ENCODE assay signal across 1 cellular context in genomic region chr14:89340200-89340667, GRCh38.
TF ChIP-seq lines count a peak whose summit lies in the region.

No MANE protein-coding gene starts in this region.

TF ChIP-seq in A549, 52 proteins besides CTCF, POLR2A, EP300 and RAD21 (continued from another document):
- TF ChIP-seq FOXS1 (CRISPR knock-in tag; IDR thresholded peaks at IDR 0.05), result no peak
- no peak for TF ChIP-seq ELK1 (IDR thresholded peaks at IDR 0.05; ENCODE audit: low read depth, low read length)
- TF ChIP-seq KDM5A (IDR thresholded peaks at IDR 0.05), result no peak
- no peak for TF ChIP-seq RCOR1 (IDR thresholded peaks at IDR 0.05; ENCODE audit: low read depth, low read length)
- TF ChIP-seq MAZ (IDR thresholded peaks at IDR 0.05; ENCODE audit: borderline replicate concordance, low read depth, low read length), result no peak
- no peak for TF ChIP-seq HES2 (IDR thresholded peaks at IDR 0.05)
- TF ChIP-seq MAFK (IDR thresholded peaks at IDR 0.05; ENCODE audit: partially characterized antibody), result no peak
- TF ChIP-seq JUNB (IDR thresholded peaks at IDR 0.05), result no peak
- no peak for TF ChIP-seq TP53 (CRISPR knock-in tag; IDR thresholded peaks at IDR 0.05)
- TF ChIP-seq REST (IDR thresholded peaks at IDR 0.05), result no peak
- TF ChIP-seq NR3C1 (IDR thresholded peaks at IDR 0.05), result no peak
- TF ChIP-seq HDAC2 (IDR thresholded peaks at IDR 0.05), result no peak
